In genomic region chr22:45709866-45710265, GRCh38 we compare ENCODE assay signal across 14 cellular contexts. TPM values are rescaled to one million over a fixed set of nuclear protein-coding genes. Genes with fewer than 3 reads are reported as not detected.
DNase-seq lines count a peak whose midpoint lies in the region; ATAC-seq and TF ChIP-seq lines count a peak whose summit lies in the region.
"Had no signal": no experiment of that assay in that cellular context is flagged by ENCODE, and none has a peak within 500 bp of the region (broad histone marks: within the 10 kb centered on the region; RNA-seq: fewer than 3 reads in every experiment).

No MANE protein-coding gene starts in this region.

- no peaks in the 10 kb centered on the region for H3K9me3 Mint-ChIP-seq in activated T-cell treated with anti-CD3 and anti-CD28 coated beads, Interleukin-2, amount 50 U/mL, for 72 hours
- no peaks in the 10 kb centered on the region for H3K9me3 Mint-ChIP-seq in activated T-cell treated with anti-CD3 and anti-CD28 coated beads, Interleukin-2, amount 50 U/mL, for 4 hours
- H3K9me3 Mint-ChIP-seq: T-helper 2 cell treated with Interferon-gamma antibody and Interleukin-4, amounts not matched to agents 5 μg/mL and 100 μg/mL, for 36 hours had no signal

- H3K36me3 Mint-ChIP-seq in activated T-cell treated with anti-CD3 and anti-CD28 coated beads, Interleukin-2, amount 50 U/mL, for 72 hours (ENCODE audit: insufficient read depth in 2 of 2) = peaks cover 11 to 17% of the 10 kb centered on the region in 2 donors
- H3K36me3 Mint-ChIP-seq in activated T-cell treated with anti-CD3 and anti-CD28 coated beads, Interleukin-2, amount 50 U/mL, for 4 hours (ENCODE audit: insufficient read depth) = peaks cover 55% of the 10 kb centered on the region

- H3K4me3 Mint-ChIP-seq in activated T-cell treated with anti-CD3 and anti-CD28 coated beads, Interleukin-2, amount 50 U/mL, for 72 hours = no peak overlapping the region
- H3K4me3 Mint-ChIP-seq in activated T-cell treated with anti-CD3 and anti-CD28 coated beads, Interleukin-2, amount 50 U/mL, for 4 hours = no peak overlapping the region
- H3K4me3 Mint-ChIP-seq: T-helper 2 cell treated with Interferon-gamma antibody and Interleukin-4, amounts not matched to agents 5 μg/mL and 100 μg/mL, for 36 hours had no signal

- peaks cover 12% of the 10 kb centered on the region for H3K4me1 Mint-ChIP-seq in activated T-cell treated with anti-CD3 and anti-CD28 coated beads, Interleukin-2, amount 50 U/mL, for 72 hours (ENCODE audit: low read depth)
- peaks cover 19% of the 10 kb centered on the region for H3K4me1 Mint-ChIP-seq in activated T-cell treated with anti-CD3 and anti-CD28 coated beads, Interleukin-2, amount 50 U/mL, for 4 hours (ENCODE audit: low read depth)

- peaks cover 32% of the 10 kb centered on the region for H3K4me1 ChIP-seq in skeletal muscle satellite cell (ENCODE audit: control insufficient read depth, insufficient read depth, low read length)

- DNase-seq in activated T-cell treated with anti-CD3 and anti-CD28 coated beads, Interleukin-2, amount 50 U/mL, for 72 hours = no peak
- no peak for DNase-seq in activated T-cell treated with anti-CD3 and anti-CD28 coated beads, Interleukin-2, amount 50 U/mL, for 4 hours
- DNase-seq in RPMI7951 (ENCODE audit: low read depth) (peak; percentile 77), fibroblast of mammary gland (ENCODE audit: low read depth) (peak; percentile 81), SIG-M5 (lab: John Stamatoyannopoulos, UW) (no peak)
- DNase-seq: activated CD8-positive, alpha-beta memory T cell treated with anti-CD3 and anti-CD28 coated beads, Interleukin-2, amount 50 U/mL, for 4 hours; GF-D8; H7; NCI-H2081; stimulated activated CD4-positive, alpha-beta T cell treated with anti-CD3 and anti-CD28 coated beads, Interleukin-2, amount 100 ng/mL, for 48 hours had no signal

- peak overlapping the region; percentile 57 for H3K4me2 ChIP-seq in skeletal muscle satellite cell (ENCODE audit: low read length)

- H3K4me3 ChIP-seq in fibroblast of mammary gland (ENCODE audit: control insufficient read depth, low read depth, low read length) (no peak overlapping the region), skeletal muscle satellite cell (ENCODE audit: low read length) (no peak overlapping the region)

- H3K36me3 ChIP-seq in skeletal muscle satellite cell (ENCODE audit: insufficient read depth, low read length) = peaks cover 12% of the 10 kb centered on the region

- H3K27ac Mint-ChIP-seq in activated T-cell treated with anti-CD3 and anti-CD28 coated beads, Interleukin-2, amount 50 U/mL, for 72 hours = peak overlapping the region; percentile 10
- H3K27ac Mint-ChIP-seq: T-helper 2 cell treated with Interferon-gamma antibody and Interleukin-4, amounts not matched to agents 5 μg/mL and 100 μg/mL, for 36 hours had no signal

- no peaks in the 10 kb centered on the region for H3K27me3 Mint-ChIP-seq in activated T-cell treated with anti-CD3 and anti-CD28 coated beads, Interleukin-2, amount 50 U/mL, for 72 hours (ENCODE audit: low read depth)
- no peaks in the 10 kb centered on the region for H3K27me3 Mint-ChIP-seq in activated T-cell treated with anti-CD3 and anti-CD28 coated beads, Interleukin-2, amount 50 U/mL, for 4 hours (ENCODE audit: low read depth)

- no peak overlapping the region for H3K9ac ChIP-seq in skeletal muscle satellite cell (ENCODE audit: low read depth, low read length)

- no peaks in the 10 kb centered on the region for H3K9me3 ChIP-seq in skeletal muscle satellite cell (replicated peaks; ENCODE audit: low read length)

- no peak for TF ChIP-seq CTCF in fibroblast of mammary gland (conservative IDR thresholded peaks at IDR 0.05; ENCODE audit: control insufficient read depth, insufficient read depth, low read depth, low read length)

- no peaks in the 10 kb centered on the region for H3K27me3 ChIP-seq in skeletal muscle satellite cell (ENCODE audit: control insufficient read depth, insufficient read depth, low read length)

- ATAC-seq in activated T-cell treated with anti-CD3 and anti-CD28 coated beads, Interleukin-2, amount 50 U/mL, for 72 hours (replicated peaks in 1 of 2) = peak in 1 of 2 donors; percentile 38
- no peak for ATAC-seq in activated T-cell treated with anti-CD3 and anti-CD28 coated beads, Interleukin-2, amount 50 U/mL, for 4 hours
- no peak for ATAC-seq in GM19452 (IDR thresholded peaks at IDR 0.05; ENCODE audit: unreplicated experiment)
- no peak for ATAC-seq in GM21528 (IDR thresholded peaks at IDR 0.05; ENCODE audit: low FRiP score, unreplicated experiment)

RNA-seq across cellular contexts. Expression of gene ATXN10, which starts 38.2 kb away (rescaled TPM):
- 10 to 100 TPM; 88.7 to 93.9 TPM for total RNA-seq in activated T-cell treated with anti-CD3 and anti-CD28 coated beads, Interleukin-2, amount 50 U/mL, for 72 hours
- total RNA-seq in activated T-cell treated with anti-CD3 and anti-CD28 coated beads, Interleukin-2, amount 50 U/mL, for 4 hours = 10 to 100 TPM; 88.1 to 97.9 (median 90.5) TPM
- total RNA-seq in RPMI7951 (2014; rRNA removed; shearing (Covaris generic)) = 97.7 and 103 TPM in 2 replicates
- 66.4 and 99.6 TPM in 2 replicates for total RNA-seq in skeletal muscle satellite cell (2012; rRNA removed)

Comparison
In these comparisons a context has a peak if more than half of its experiments do, and no peak if none do; other contexts are left out.
1. DNase-seq: peak in RPMI7951 (single experiment) and fibroblast of mammary gland (single experiment); none in activated T-cell treated with anti-CD3 and anti-CD28 coated beads, Interleukin-2, amount 50 U/mL, for 72 hours (0 of 2), activated T-cell treated with anti-CD3 and anti-CD28 coated beads, Interleukin-2, amount 50 U/mL, for 4 hours (single experiment) and SIG-M5 (single experiment).